In the genomic region with DNA sequence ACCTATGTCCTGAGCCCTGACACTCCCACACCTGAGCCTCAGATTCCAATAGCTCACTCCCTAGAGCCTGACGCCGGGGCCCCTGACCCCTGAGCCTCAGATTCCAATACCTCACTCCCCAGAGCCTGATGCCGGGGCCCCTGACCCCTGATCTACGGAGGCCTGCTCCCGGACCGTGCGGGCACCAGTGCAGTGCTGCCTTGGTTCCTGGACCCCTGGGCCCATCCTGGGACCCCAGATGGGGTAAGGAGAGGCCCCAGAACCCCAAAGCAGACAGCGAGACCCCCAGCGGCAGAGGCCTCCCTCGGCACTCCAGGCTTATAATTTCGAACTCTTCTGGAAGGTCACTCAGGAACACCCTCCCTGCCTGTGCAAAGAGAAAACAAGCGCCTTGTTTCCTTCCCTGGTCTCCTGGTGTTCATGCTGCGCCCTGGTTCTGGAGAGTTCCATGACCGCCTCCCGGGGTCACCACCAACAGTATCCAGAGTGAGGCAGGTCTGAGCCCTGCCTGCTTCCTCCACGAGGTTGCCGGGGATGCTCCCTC, we compare ENCODE assay signal across 22 cellular contexts. TPM values are rescaled to one million over a fixed set of nuclear protein-coding genes. Genes with fewer than 3 reads are reported as not detected.
DNase-seq lines count a peak whose midpoint lies in the region; FAIRE-seq and TF ChIP-seq lines count a peak whose summit lies in the region.
"Had no signal": no experiment of that assay in that cellular context is flagged by ENCODE, and none has a peak within 500 bp of the region (broad histone marks: within the 10 kb centered on the region; RNA-seq: fewer than 3 reads in every experiment).

No MANE protein-coding gene starts in this region.

- peaks cover 2% of the 10 kb centered on the region for H3K36me3 ChIP-seq in adipocyte (ENCODE audit: control insufficient read depth, insufficient read depth, low read length, severe bottlenecking)
- peaks cover 0 to 4% of the 10 kb centered on the region in 2 experiments for H3K36me3 ChIP-seq in mesenchymal stem cell (ENCODE audit: control insufficient read depth in 1 of 2, insufficient read depth in 2 of 2, low read depth in 1 of 2, low read length in 2 of 2)
- H3K36me3 ChIP-seq in WERI-Rb-1 = peaks cover 39% of the 10 kb centered on the region

- no peaks in the 10 kb centered on the region for H3K9me3 Mint-ChIP-seq in T-helper 1 cell treated with Interleukin-12 subunit alpha and Interleukin-12 subunit beta and Interleukin-4 antibody, amounts not matched to agents 30 μg/mL and 1 μg/mL, for 36 hours
- no peaks in the 10 kb centered on the region for H3K9me3 Mint-ChIP-seq in activated naive CD4-positive, alpha-beta T cell treated with anti-CD3 and anti-CD28 coated beads, Interleukin-2, amount 10 ng/mL, durations not matched to agents 7 days and 5 days
- H3K9me3 Mint-ChIP-seq: activated CD4-positive, alpha-beta memory T cell treated with anti-CD3 and anti-CD28 coated beads for 36 hours; HFFc6; naive thymus-derived CD8-positive, alpha-beta T cell; stimulated activated effector memory CD8-positive, alpha-beta T cell treated with anti-CD3 and anti-CD28 coated beads, Interleukin-12 subunit alpha, Interleukin-12 subunit beta, amount 100 ng/mL, for 72 hours had no signal

- no peaks in the 10 kb centered on the region for H3K36me3 Mint-ChIP-seq in T-helper 1 cell treated with Interleukin-12 subunit alpha and Interleukin-12 subunit beta and Interleukin-4 antibody, amounts not matched to agents 30 μg/mL and 1 μg/mL, for 36 hours (ENCODE audit: low read depth)
- H3K36me3 Mint-ChIP-seq in activated naive CD4-positive, alpha-beta T cell treated with anti-CD3 and anti-CD28 coated beads, Interleukin-2, amount 10 ng/mL, durations not matched to agents 7 days and 5 days = no peaks in the 10 kb centered on the region
- H3K36me3 Mint-ChIP-seq: activated CD4-positive, alpha-beta memory T cell treated with anti-CD3 and anti-CD28 coated beads for 36 hours; CD4-positive, alpha-beta memory T cell had no signal

- FAIRE-seq in urothelium cell line (lab: Jason Lieb, UNC) = peak; percentile 17
- FAIRE-seq: RCC 7860 had no signal

- H2BK120ac ChIP-seq in mesenchymal stem cell (ENCODE audit: low read depth, low read length) = no peak overlapping the region

- H3K4me3 ChIP-seq in adipocyte (ENCODE audit: low read length) = no peak overlapping the region
- H3K4me3 ChIP-seq in mesenchymal stem cell (ENCODE audit: insufficient read depth in 1 of 2, low read depth in 1 of 2, low read length in 2 of 2) = no peak overlapping the region
- H3K4me3 ChIP-seq in WERI-Rb-1 (ENCODE audit: low read depth, low read length) = no peak overlapping the region
- H3K4me3 ChIP-seq: heart left ventricle had no signal

- H3K27ac Mint-ChIP-seq in T-helper 1 cell treated with Interleukin-12 subunit alpha and Interleukin-12 subunit beta and Interleukin-4 antibody, amounts not matched to agents 30 μg/mL and 1 μg/mL, for 36 hours = peak overlapping the region; percentile 63
- no peak overlapping the region for H3K27ac Mint-ChIP-seq in activated naive CD4-positive, alpha-beta T cell treated with anti-CD3 and anti-CD28 coated beads, Interleukin-2, amount 10 ng/mL, durations not matched to agents 7 days and 5 days
- H3K27ac Mint-ChIP-seq: activated CD4-positive, alpha-beta memory T cell treated with anti-CD3 and anti-CD28 coated beads for 36 hours; HFFc6; naive thymus-derived CD8-positive, alpha-beta T cell; stimulated activated effector memory CD8-positive, alpha-beta T cell treated with anti-CD3 and anti-CD28 coated beads, Interleukin-12 subunit alpha, Interleukin-12 subunit beta, amount 100 ng/mL, for 72 hours had no signal

- H3K27me3 Mint-ChIP-seq in T-helper 1 cell treated with Interleukin-12 subunit alpha and Interleukin-12 subunit beta and Interleukin-4 antibody, amounts not matched to agents 30 μg/mL and 1 μg/mL, for 36 hours (ENCODE audit: low read depth) = no peaks in the 10 kb centered on the region
- peaks cover 17% of the 10 kb centered on the region for H3K27me3 Mint-ChIP-seq in activated naive CD4-positive, alpha-beta T cell treated with anti-CD3 and anti-CD28 coated beads, Interleukin-2, amount 10 ng/mL, durations not matched to agents 7 days and 5 days
- H3K27me3 Mint-ChIP-seq: activated CD4-positive, alpha-beta memory T cell treated with anti-CD3 and anti-CD28 coated beads for 36 hours; CD4-positive, alpha-beta memory T cell; naive thymus-derived CD8-positive, alpha-beta T cell had no signal

- peak overlapping the region; percentile 38 for H2AK5ac ChIP-seq in mesenchymal stem cell (ENCODE audit: low read length, severe bottlenecking)

- peak overlapping the region; percentile 67 for H4K91ac ChIP-seq in mesenchymal stem cell (ENCODE audit: low read length)

- peaks cover 3% of the 10 kb centered on the region for H3K4me1 Mint-ChIP-seq in T-helper 1 cell treated with Interleukin-12 subunit alpha and Interleukin-12 subunit beta and Interleukin-4 antibody, amounts not matched to agents 30 μg/mL and 1 μg/mL, for 36 hours (ENCODE audit: low read depth)
- no peaks in the 10 kb centered on the region for H3K4me1 Mint-ChIP-seq in activated naive CD4-positive, alpha-beta T cell treated with anti-CD3 and anti-CD28 coated beads, Interleukin-2, amount 10 ng/mL, durations not matched to agents 7 days and 5 days
- H3K4me1 Mint-ChIP-seq: stimulated activated effector memory CD8-positive, alpha-beta T cell treated with anti-CD3 and anti-CD28 coated beads, Interleukin-12 subunit alpha, Interleukin-12 subunit beta, amount 100 ng/mL, for 72 hours had no signal

- peak overlapping the region; percentile 71 for H4K8ac ChIP-seq in mesenchymal stem cell (ENCODE audit: low read length)

- no peak overlapping the region for H2BK5ac ChIP-seq in mesenchymal stem cell (ENCODE audit: low read depth, low read length, poor library complexity, severe bottlenecking)

- 83% methylated on average over 17 of the region's 17 CpGs for WGBS in mesenchymal stem cell

- H3K27me3 ChIP-seq in adipocyte (replicated peaks; ENCODE audit: control insufficient read depth, insufficient read depth, low read length) (no peaks in the 10 kb centered on the region), mesenchymal stem cell (ENCODE audit: control insufficient read depth in 1 of 2, insufficient read depth in 1 of 2, low read length in 2 of 2) (no peaks in the 10 kb centered on the region), WERI-Rb-1 (ENCODE audit: insufficient read depth, low read depth, severe bottlenecking) (no peaks in the 10 kb centered on the region)
- H3K27me3 ChIP-seq: heart left ventricle had no signal

- no peak overlapping the region for H3K18ac ChIP-seq in mesenchymal stem cell (ENCODE audit: low read depth in 1 of 2, low read length in 2 of 2)

- H3K4me2 ChIP-seq in mesenchymal stem cell (ENCODE audit: low read length, poor library complexity, severe bottlenecking) = no peak overlapping the region

- H3K4me3 Mint-ChIP-seq in T-helper 1 cell treated with Interleukin-12 subunit alpha and Interleukin-12 subunit beta and Interleukin-4 antibody, amounts not matched to agents 30 μg/mL and 1 μg/mL, for 36 hours = no peak overlapping the region
- H3K4me3 Mint-ChIP-seq in activated naive CD4-positive, alpha-beta T cell treated with anti-CD3 and anti-CD28 coated beads, Interleukin-2, amount 10 ng/mL, durations not matched to agents 7 days and 5 days = no peak overlapping the region
- H3K4me3 Mint-ChIP-seq: activated CD4-positive, alpha-beta memory T cell treated with anti-CD3 and anti-CD28 coated beads for 36 hours; CD4-positive, alpha-beta memory T cell; HFFc6; naive thymus-derived CD8-positive, alpha-beta T cell; stimulated activated effector memory CD8-positive, alpha-beta T cell treated with anti-CD3 and anti-CD28 coated beads, Interleukin-12 subunit alpha, Interleukin-12 subunit beta, amount 100 ng/mL, for 72 hours had no signal

- CTCF ChIA-PET in activated naive CD4-positive, alpha-beta T cell treated with anti-CD3 and anti-CD28 coated beads, Interleukin-2, amount 10 ng/mL, durations not matched to agents 7 days and 5 days (lab: Charles Lee) = interaction anchor here (0.9 to 4.8 kb wide), 9 partner anchors 10 to 83 kb away, joined by 3 to 43 read pairs (median 5); a partner anchor contains a TSS

- H3K9ac ChIP-seq in adipocyte (ENCODE audit: low read length) = peak overlapping the region; percentile 67
- peak overlapping the region; percentile 28 for H3K9ac ChIP-seq in mesenchymal stem cell (ENCODE audit: low read length)

- H3K27ac ChIP-seq in mesenchymal stem cell (ENCODE audit: low read length, poor library complexity, severe bottlenecking) (no peak overlapping the region), WERI-Rb-1 (no peak overlapping the region; the same call in 1 of the 2 replicates)
- H3K27ac ChIP-seq: 22Rv1, epithelial cell of prostate had no signal

- no peak overlapping the region for H2BK15ac ChIP-seq in mesenchymal stem cell (ENCODE audit: low read depth, poor library complexity, severe bottlenecking)

- no peak for TF ChIP-seq CTCF in WERI-Rb-1 (IDR thresholded peaks at IDR 0.05; ENCODE audit: low read depth, low read length)

- H3K14ac ChIP-seq in mesenchymal stem cell (ENCODE audit: low read length in 2 of 2) = no peak overlapping the region

- H3K4me1 ChIP-seq in adipocyte (ENCODE audit: control insufficient read depth, insufficient read depth, low read length) (peaks cover 15% of the 10 kb centered on the region), mesenchymal stem cell (ENCODE audit: control insufficient read depth, insufficient read depth, low read depth, low read length) (peaks cover 9% of the 10 kb centered on the region)

- no peaks in the 10 kb centered on the region for H3K9me3 ChIP-seq in adipocyte (ENCODE audit: control insufficient read depth, low read length)
- no peaks in the 10 kb centered on the region for H3K9me3 ChIP-seq in mesenchymal stem cell (ENCODE audit: control insufficient read depth, low read length)
- no peaks in the 10 kb centered on the region for H3K9me3 ChIP-seq in WERI-Rb-1 (ENCODE audit: severe bottlenecking)
- H3K9me3 ChIP-seq: heart left ventricle had no signal

- H3K23ac ChIP-seq in mesenchymal stem cell (ENCODE audit: low read length in 2 of 2) = no peak overlapping the region

- no peak overlapping the region for H2AFZ ChIP-seq in mesenchymal stem cell (ENCODE audit: low read depth, low read length)

- peak overlapping the region in 1 of 2 experiments; percentile 99 for H2BK12ac ChIP-seq in mesenchymal stem cell (ENCODE audit: low read length in 2 of 2)

- DNase-seq in T-helper 1 cell (no peak), adipocyte (ENCODE audit: low read depth) (no peak), mesenchymal stem cell (no peak), urothelium cell line (ENCODE audit: low spot score) (no peak), NCI-H2227 (lab: John Stamatoyannopoulos, UW; ENCODE audit: unreplicated experiment) (no peak), WERI-Rb-1 (no peak)
- DNase-seq in activated naive CD4-positive, alpha-beta T cell treated with anti-CD3 and anti-CD28 coated beads, Interleukin-2, amount 10 ng/mL, durations not matched to agents 7 days and 5 days = no peak
- DNase-seq: cerebellar nuclear complex, DMS 273 treated with DMSO at 0.1 percent for 48 hours, HFFc6, NCI-H1436 treated with DMSO at 0.1 percent for 48 hours, NCI-H2171, retina had no signal

- no peak overlapping the region for H3K4ac ChIP-seq in mesenchymal stem cell (ENCODE audit: low read depth in 1 of 2, low read length in 2 of 2)

- no peaks in the 10 kb centered on the region for H3K79me1 ChIP-seq in mesenchymal stem cell (replicated peaks; ENCODE audit: low read length, poor library complexity, severe bottlenecking)

RNA-seq across cellular contexts. Expression of a gene that starts 7.5 kb away (rescaled TPM):
- polyA plus RNA-seq in mesenchymal stem cell (2013, experiment 1 of 2) = 19.4 TPM
- polyA plus RNA-seq in mesenchymal stem cell (2013, experiment 2 of 2) = 19.1 TPM

RNA-seq across cellular contexts. Expression of a gene that starts 56.1 kb away (rescaled TPM):
- polyA plus RNA-seq in mesenchymal stem cell (2013, experiment 1 of 2) = 181 TPM
- 135 TPM for polyA plus RNA-seq in mesenchymal stem cell (2013, experiment 2 of 2)
- polyA plus RNA-seq: CD4-positive, alpha-beta memory T cell; naive thymus-derived CD8-positive, alpha-beta T cell had no signal
